In the genomic region with DNA sequence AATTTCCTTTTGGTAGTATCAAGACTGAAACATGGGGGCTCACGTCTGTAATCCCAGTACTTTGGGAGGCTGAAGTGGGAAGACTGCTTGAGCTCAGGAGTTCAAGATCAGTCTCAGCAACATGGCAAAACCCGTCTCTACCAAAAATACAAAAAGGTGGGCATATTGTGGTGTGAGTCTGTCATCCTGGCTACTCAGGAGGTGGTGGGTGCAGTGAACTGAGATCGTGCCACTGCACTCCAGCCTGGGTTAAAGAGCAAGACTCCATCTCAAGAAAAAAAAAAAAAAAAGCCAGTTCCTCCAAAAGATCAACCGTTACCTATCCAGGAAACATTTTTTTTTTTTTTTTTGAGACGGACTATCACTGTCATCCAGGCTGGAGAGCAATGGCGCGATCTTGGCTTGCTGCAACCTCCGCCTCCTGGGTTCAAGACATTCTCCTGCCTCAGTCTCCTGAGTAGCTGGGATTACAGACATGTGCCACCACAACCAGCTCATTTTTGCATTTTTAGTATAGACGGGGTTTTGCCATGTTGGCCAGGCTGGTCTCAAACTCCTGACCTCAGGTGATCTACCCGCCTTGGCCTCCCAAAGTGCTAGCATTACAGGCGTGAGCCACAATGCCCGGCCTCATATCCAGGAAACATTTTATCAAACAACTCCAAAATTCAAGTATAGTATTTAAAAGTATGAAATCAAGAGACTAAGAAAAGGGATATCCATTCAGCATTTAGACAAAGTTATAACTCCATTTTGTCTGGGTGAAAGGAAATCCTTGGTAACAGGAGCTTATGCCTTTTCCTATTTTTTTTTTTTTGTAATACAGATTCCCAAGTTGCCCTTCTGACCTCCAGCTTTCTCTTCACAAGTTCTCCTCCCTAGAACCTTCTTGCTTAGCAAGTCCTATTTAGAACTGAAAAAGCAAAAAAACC, we compare ENCODE assay signal across 1 cellular context.
TF ChIP-seq lines count a peak whose summit lies in the region.

No MANE protein-coding gene starts in this region.

TF ChIP-seq in HepG2, 621 proteins besides CTCF, POLR2A, EP300 and RAD21:
- TF ChIP-seq ARNT2 (CRISPR knock-in tag; IDR thresholded peaks at IDR 0.05; ENCODE audit: low read depth) (no peak), BORCS8-MEF2B (CRISPR knock-in tag; IDR thresholded peaks at IDR 0.05) (0 out of 2 replicates have a peak, but pooled peaks have one; percentile 37), RBFOX2 (IDR thresholded peaks at IDR 0.05; ENCODE audit: low read depth, low read length) (peak; percentile 52; the same call in 1 of the 2 replicates), SMARCC2 (IDR thresholded peaks at IDR 0.05) (0 out of 2 replicates have a peak, but pooled peaks have one; percentile 5), MAFF (IDR thresholded peaks at IDR 0.05; ENCODE audit: low read depth, low read length) (no peak), TCF12 (IDR thresholded peaks at IDR 0.05) (no peak), TCF12 (CRISPR knock-in tag; IDR thresholded peaks at IDR 0.05) (no peak), SNAPC2 (CRISPR knock-in tag; IDR thresholded peaks at IDR 0.05) (0 out of 2 replicates have a peak, but pooled peaks have one; percentile 46), ZNF598 (CRISPR knock-in tag; IDR thresholded peaks at IDR 0.05; ENCODE audit: borderline replicate concordance) (0 out of 2 replicates have a peak, but pooled peaks have one; percentile 48), CSRNP1 (CRISPR knock-in tag; IDR thresholded peaks at IDR 0.05) (0 out of 2 replicates have a peak, but pooled peaks have one; percentile 31), RFXANK (CRISPR knock-in tag; IDR thresholded peaks at IDR 0.05) (peak; percentile 51; the same call in 1 of the 2 replicates), THYN1 (CRISPR knock-in tag; IDR thresholded peaks at IDR 0.05; ENCODE audit: borderline replicate concordance, low read depth) (peak; percentile 91; the same call in 1 of the 2 replicates), ZNF44 (CRISPR knock-in tag; IDR thresholded peaks at IDR 0.05) (0 out of 2 replicates have a peak, but pooled peaks have one; percentile 55), TEF (CRISPR knock-in tag; IDR thresholded peaks at IDR 0.05) (no peak), SSRP1 (CRISPR knock-in tag; IDR thresholded peaks at IDR 0.05) (0 out of 2 replicates have a peak, but pooled peaks have one; percentile 54), BCL3 (CRISPR knock-in tag; IDR thresholded peaks at IDR 0.05) (0 out of 2 replicates have a peak, but pooled peaks have one; percentile 32), ZNF253 (CRISPR knock-in tag; IDR thresholded peaks at IDR 0.05; ENCODE audit: borderline replicate concordance) (0 out of 2 replicates have a peak, but pooled peaks have one; percentile 11), SRY (CRISPR knock-in tag; IDR thresholded peaks at IDR 0.05) (0 out of 2 replicates have a peak, but pooled peaks have one; percentile 55), THAP11 (CRISPR knock-in tag; IDR thresholded peaks at IDR 0.05) (no peak), STAG1 (CRISPR knock-in tag; IDR thresholded peaks at IDR 0.05) (no peak), MIER3 (CRISPR knock-in tag; IDR thresholded peaks at IDR 0.05; ENCODE audit: borderline replicate concordance) (no peak), KLF12 (CRISPR knock-in tag; IDR thresholded peaks at IDR 0.05; ENCODE audit: borderline replicate concordance) (no peak), ZNF614 (CRISPR knock-in tag; IDR thresholded peaks at IDR 0.05; ENCODE audit: borderline replicate concordance) (no peak), ZSCAN5A (CRISPR knock-in tag; IDR thresholded peaks at IDR 0.05; ENCODE audit: borderline replicate concordance) (peak; percentile 38; the same call in 1 of the 2 replicates), ZNF615 (CRISPR knock-in tag; IDR thresholded peaks at IDR 0.05; ENCODE audit: borderline replicate concordance) (peak; percentile 45; the same call in 1 of the 2 replicates)
- TF ChIP-seq, protein P1, sequence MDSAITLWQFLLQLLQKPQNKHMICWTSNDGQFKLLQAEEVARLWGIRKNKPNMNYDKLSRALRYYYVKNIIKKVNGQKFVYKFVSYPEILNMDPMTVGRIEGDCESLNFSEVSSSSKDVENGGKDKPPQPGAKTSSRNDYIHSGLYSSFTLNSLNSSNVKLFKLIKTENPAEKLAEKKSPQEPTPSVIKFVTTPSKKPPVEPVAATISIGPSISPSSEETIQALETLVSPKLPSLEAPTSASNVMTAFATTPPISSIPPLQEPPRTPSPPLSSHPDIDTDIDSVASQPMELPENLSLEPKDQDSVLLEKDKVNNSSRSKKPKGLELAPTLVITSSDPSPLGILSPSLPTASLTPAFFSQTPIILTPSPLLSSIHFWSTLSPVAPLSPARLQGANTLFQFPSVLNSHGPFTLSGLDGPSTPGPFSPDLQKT (CRISPR knock-in tag; IDR thresholded peaks at IDR 0.05; ENCODE audit: borderline replicate concordance) = no peak
- TF ChIP-seq, protein P2, sequence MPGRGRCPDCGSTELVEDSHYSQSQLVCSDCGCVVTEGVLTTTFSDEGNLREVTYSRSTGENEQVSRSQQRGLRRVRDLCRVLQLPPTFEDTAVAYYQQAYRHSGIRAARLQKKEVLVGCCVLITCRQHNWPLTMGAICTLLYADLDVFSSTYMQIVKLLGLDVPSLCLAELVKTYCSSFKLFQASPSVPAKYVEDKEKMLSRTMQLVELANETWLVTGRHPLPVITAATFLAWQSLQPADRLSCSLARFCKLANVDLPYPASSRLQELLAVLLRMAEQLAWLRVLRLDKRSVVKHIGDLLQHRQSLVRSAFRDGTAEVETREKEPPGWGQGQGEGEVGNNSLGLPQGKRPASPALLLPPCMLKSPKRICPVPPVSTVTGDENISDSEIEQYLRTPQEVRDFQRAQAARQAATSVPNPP (CRISPR knock-in tag; IDR thresholded peaks at IDR 0.05) = 0 out of 2 replicates have a peak, but pooled peaks have one; percentile 32
